ENCODE assay signal across 9 cellular contexts in genomic region chr12:6229823-6230222, GRCh38. TPM values are rescaled to one million over a fixed set of nuclear protein-coding genes. Genes with fewer than 3 reads are reported as not detected.
DNase-seq lines count a peak whose midpoint lies in the region; ATAC-seq and TF ChIP-seq lines count a peak whose summit lies in the region.
"Had no signal": no experiment of that assay in that cellular context is flagged by ENCODE, and none has a peak within 500 bp of the region (broad histone marks: within the 10 kb centered on the region; RNA-seq: fewer than 3 reads in every experiment).

No MANE protein-coding gene starts in this region.

- no peak for TF ChIP-seq CTCF in spleen (IDR thresholded peaks at IDR 0.05 in 8 of 11, conservative IDR thresholded peaks at IDR 0.05 in 3 of 11)

- H3K27ac ChIP-seq in spleen, result peak overlapping the region in 7 of 8 donors; percentile 51 to 85 (median 55)
- H3K27ac ChIP-seq: SK-N-MC had no signal

- H3K4me3 ChIP-seq in MG63 (no peak overlapping the region), spleen (no peak overlapping the region)
- H3K4me3 ChIP-seq: SK-N-MC had no signal

- ATAC-seq in HG03571 (IDR thresholded peaks at IDR 0.05; ENCODE audit: unreplicated experiment), result no peak

- H3K4me1 ChIP-seq in spleen, result peaks cover 0 to 85% (median 37%) of the 10 kb centered on the region in 6 donors

- H3K9me3 ChIP-seq in MG63, result no peaks in the 10 kb centered on the region
- H3K9me3 ChIP-seq in spleen, result no peaks in the 10 kb centered on the region

- DNase-seq in MG63 (peak; percentile 92), amniotic epithelial cell (ENCODE audit: low read depth) (peak; percentile 93), hypothalamus (lab: John Stamatoyannopoulos, UW) (peak in 40 of 51 donors; percentile 19 to 87 (median 58)), spleen (peak; percentile 79), cerebellar nuclear complex (lab: John Stamatoyannopoulos, UW) (no peak), ACHN (no peak)
- DNase-seq in activated CD4-positive, CD25-positive, alpha-beta regulatory T cell (lab: John Stamatoyannopoulos, UW), result no peak

- H3K36me3 ChIP-seq in MG63 (peaks cover 73% of the 10 kb centered on the region), spleen (peaks cover 0 to 63% (median 0%) of the 10 kb centered on the region in 6 donors)

- no peaks in the 10 kb centered on the region for H3K27me3 ChIP-seq in MG63
- no peaks in the 10 kb centered on the region for H3K27me3 ChIP-seq in spleen (replicated peaks in 1 of 7)

- in situ Hi-C loops in ACHN (cut with HindIII; ENCODE audit: low pct_ligation_motif_present, low pct_unique_long_range_greater_than_20kb, low sequenced_read_pairs), result no loop called here

- 66 to 89% (median 74%) methylated on average over 9 of the region's 9 CpGs for WGBS in spleen, 5 donors

- TF ChIP-seq POLR2A in spleen (IDR thresholded peaks at IDR 0.05), result no peak

- intact Hi-C loops in spleen (cut with DNase I; ENCODE audit: low total_unique reads), result no loop called here

RNA-seq across cellular contexts. Expression of gene CD9, which starts 29.6 kb away (rescaled TPM):
- 95.5 and 98.2 TPM in 2 replicates for total RNA-seq in MG63 (2014; rRNA removed; shearing (Covaris generic); ENCODE audit: low replicate concordance)
- total RNA-seq in spleen, result 100 to 1,000 TPM in 1 of 7 donors, 10 to 100 TPM in 6; 50.0 to 113 (median 75.7) TPM
- polyA plus RNA-seq in spleen, result 10 to 100 TPM; 16.2 to 87.4 (median 50.6) TPM

Comparison
In these comparisons a context has a peak if more than half of its experiments do, and no peak if none do; other contexts are left out.
1. DNase-seq: peak in MG63 (single experiment), amniotic epithelial cell (single experiment), hypothalamus (40 of 51) and spleen (single experiment); none in cerebellar nuclear complex (0 of 2), activated CD4-positive, CD25-positive, alpha-beta regulatory T cell (0 of 4) and ACHN (single experiment).